9 cellular contexts compared by ENCODE assay signal in the genomic region with DNA sequence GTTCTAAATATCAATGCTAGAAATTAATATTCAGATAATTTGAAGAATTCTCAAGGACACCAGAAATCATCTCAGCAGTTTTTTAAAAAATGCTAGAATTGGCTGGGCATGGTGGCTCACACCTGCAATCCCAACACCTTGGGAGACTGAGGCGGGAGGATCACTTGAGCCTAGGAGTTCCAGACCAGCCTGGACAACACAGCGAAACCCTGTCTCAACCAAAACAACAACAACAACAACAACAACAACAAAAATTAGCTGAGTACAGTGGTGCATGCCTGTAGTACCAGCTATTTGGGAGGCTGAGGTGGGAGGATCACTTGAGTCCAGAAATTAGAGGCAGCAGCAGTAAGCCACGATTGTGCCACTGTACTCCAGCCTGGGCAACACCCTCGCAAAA. TPM values are rescaled to one million over a fixed set of nuclear protein-coding genes. Genes with fewer than 3 reads are reported as not detected.
"Had no signal": no experiment of that assay in that cellular context is flagged by ENCODE, and none has a peak within 500 bp of the region (broad histone marks: within the 10 kb centered on the region; RNA-seq: fewer than 3 reads in every experiment).

No MANE protein-coding gene starts in this region.

- H3K4me3 ChIP-seq: GM12878 had no signal

- FAIRE-seq: G401.6, GM12878, GM12891, GM12892, GM18507, GM19239 had no signal

- DNase-seq: GDM1, GF-D8 had no signal

- ATAC-seq: GM12878 had no signal

RNA-seq across cellular contexts. Expression of a gene that starts 13.6 kb away (rescaled TPM):
- total RNA-seq: G401, GM12878 had no signal
